In the genomic region with DNA sequence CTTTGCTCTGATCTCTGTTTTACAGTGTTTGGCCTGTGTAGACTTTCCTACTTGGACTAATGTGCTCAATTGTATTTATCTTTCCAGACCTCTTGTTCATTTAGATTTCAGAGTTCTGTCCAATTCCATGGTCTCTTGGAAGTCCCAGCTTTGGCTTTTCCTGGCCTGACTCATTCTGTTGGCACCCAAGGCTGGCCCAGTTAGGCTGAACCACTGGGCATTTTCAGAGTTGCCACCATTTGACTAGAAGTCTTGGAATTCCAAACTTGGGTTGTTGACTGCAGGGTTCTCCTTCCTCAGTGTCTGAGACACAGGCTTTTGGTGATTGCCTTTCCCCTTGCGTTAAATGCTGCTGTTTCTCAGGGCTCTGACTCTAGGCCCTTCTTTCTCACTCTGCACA, we compare ENCODE assay signal across 23 cellular contexts. TPM values are rescaled to one million over a fixed set of nuclear protein-coding genes. Genes with fewer than 3 reads are reported as not detected.
DNase-seq lines count a peak whose midpoint lies in the region; FAIRE-seq and TF ChIP-seq lines count a peak whose summit lies in the region.
"Had no signal": no experiment of that assay in that cellular context is flagged by ENCODE, and none has a peak within 500 bp of the region (broad histone marks: within the 10 kb centered on the region; RNA-seq: fewer than 3 reads in every experiment).

No MANE protein-coding gene starts in this region.

- no peaks in the 10 kb centered on the region for H3K9me3 ChIP-seq in parathyroid adenoma (ENCODE audit: control insufficient read depth, low read length)
- H3K9me3 ChIP-seq: colonic mucosa, prostate gland, suprapubic skin had no signal

- H3K27ac Mint-ChIP-seq in activated T-helper 1 cell treated with anti-CD3 and anti-CD28 coated beads, Interleukin-12 subunit alpha, Interleukin-12 subunit beta, Interleukin-2, Interleukin-4 antibody, amounts not matched to agents 30 ng/mL and 10 ng/mL and 1 ng/mL, durations not matched to agents 14 hours and 24 hours and 36 hours: no peak overlapping the region
- H3K27ac Mint-ChIP-seq in progenitor cell of endocrine pancreas: no peak overlapping the region
- H3K27ac Mint-ChIP-seq: activated naive CD8-positive, alpha-beta T cell treated with anti-CD3 and anti-CD28 coated beads, Interleukin-2, amount 10 ng/mL, durations not matched to agents 7 days and 5 days; activated T-helper 2 cell treated with anti-CD3 and anti-CD28 coated beads, Interferon-gamma antibody, Interleukin-2, Interleukin-4, amounts not matched to agents 10 μg/mL and 5 μg/mL and 100 μg/mL, durations not matched to agents 14 hours and 24 hours and 36 hours; effector memory CD8-positive, alpha-beta T cell; natural killer cell treated with Interleukin-12 subunit alpha and Interleukin-12 subunit beta and Interleukin-15 and Interleukin-18, amount 100 ng/mL, for 72 hours had no signal

- TF ChIP-seq POLR2A in GM12891 (IDR thresholded peaks at IDR 0.05; ENCODE audit: low read depth, low read length): no peak

- peaks cover 11% of the 10 kb centered on the region for H3K27me3 Mint-ChIP-seq in activated T-helper 1 cell treated with anti-CD3 and anti-CD28 coated beads, Interleukin-12 subunit alpha, Interleukin-12 subunit beta, Interleukin-2, Interleukin-4 antibody, amounts not matched to agents 30 ng/mL and 10 ng/mL and 1 ng/mL, durations not matched to agents 14 hours and 24 hours and 36 hours (ENCODE audit: insufficient read depth)
- H3K27me3 Mint-ChIP-seq in progenitor cell of endocrine pancreas: peaks cover 9% of the 10 kb centered on the region

- TF ChIP-seq CTCF in epithelial cell of proximal tubule (conservative IDR thresholded peaks at IDR 0.05; ENCODE audit: low read depth, low read length) (no peak), parathyroid adenoma (IDR thresholded peaks at IDR 0.05) (no peak), progenitor cell of endocrine pancreas (IDR thresholded peaks at IDR 0.05; ENCODE audit: unreplicated experiment) (no peak)

- no peaks in the 10 kb centered on the region for H3K36me3 ChIP-seq in parathyroid adenoma (ENCODE audit: control insufficient read depth, insufficient read depth, low read length)
- H3K36me3 ChIP-seq: colonic mucosa, prostate gland, suprapubic skin had no signal

- H3K9ac ChIP-seq in parathyroid adenoma: no peak overlapping the region

- H3K4me3 ChIP-seq in epithelial cell of proximal tubule (ENCODE audit: low read depth, low read length): no peak overlapping the region
- no peak overlapping the region for H3K4me3 ChIP-seq in parathyroid adenoma (ENCODE audit: low read depth, low read length)
- H3K4me3 ChIP-seq: colonic mucosa, prostate gland, suprapubic skin had no signal

- intact Hi-C loops in activated T-helper 1 cell treated with anti-CD3 and anti-CD28 coated beads, Interleukin-12 subunit alpha, Interleukin-12 subunit beta, Interleukin-2, Interleukin-4 antibody, amounts not matched to agents 30 ng/mL and 10 ng/mL and 1 ng/mL, durations not matched to agents 14 hours and 24 hours and 36 hours (cut with micrococcal nuclease): no loop called here

- no peaks in the 10 kb centered on the region for H3K36me3 Mint-ChIP-seq in activated T-helper 1 cell treated with anti-CD3 and anti-CD28 coated beads, Interleukin-12 subunit alpha, Interleukin-12 subunit beta, Interleukin-2, Interleukin-4 antibody, amounts not matched to agents 30 ng/mL and 10 ng/mL and 1 ng/mL, durations not matched to agents 14 hours and 24 hours and 36 hours (ENCODE audit: low read depth)
- no peaks in the 10 kb centered on the region for H3K36me3 Mint-ChIP-seq in progenitor cell of endocrine pancreas (ENCODE audit: insufficient read depth)
- H3K36me3 Mint-ChIP-seq: activated naive CD8-positive, alpha-beta T cell treated with anti-CD3 and anti-CD28 coated beads, Interleukin-2, amount 10 ng/mL, durations not matched to agents 7 days and 5 days; natural killer cell treated with Interleukin-12 subunit alpha and Interleukin-12 subunit beta and Interleukin-15 and Interleukin-18, amount 100 ng/mL, for 72 hours had no signal

- DNase-seq in Daoy (ENCODE audit: low read depth) (peak; percentile 50), M059J (ENCODE audit: low read depth) (peak; percentile 84), epithelial cell of proximal tubule (ENCODE audit: low read depth) (peak; percentile 25), ureter (ENCODE audit: low spot score) (no peak), GM12891 (ENCODE audit: insufficient read length, low spot score) (no peak), progenitor cell of endocrine pancreas (ENCODE audit: low spot score, unreplicated experiment) (no peak)
- no peak for DNase-seq in activated T-helper 1 cell treated with anti-CD3 and anti-CD28 coated beads, Interleukin-12 subunit alpha, Interleukin-12 subunit beta, Interleukin-2, Interleukin-4 antibody, amounts not matched to agents 30 ng/mL and 10 ng/mL and 1 ng/mL, durations not matched to agents 14 hours and 24 hours and 36 hours (ENCODE audit: low spot score)
- DNase-seq: activated CD8-positive, alpha-beta memory T cell treated with anti-CD3 and anti-CD28 coated beads, Interleukin-2, amount 50 U/mL, for 4 hours; activated naive CD8-positive, alpha-beta T cell treated with anti-CD3 and anti-CD28 coated beads, Interleukin-2, amount 10 ng/mL, durations not matched to agents 7 days and 5 days; colonic mucosa; effector memory CD8-positive, alpha-beta T cell; GOT3; NCI-H1417 treated with DMSO at 0.1 percent for 48 hours; NCI-H2107; NCI-H510A treated with DMSO at 0.1 percent for 48 hours; stimulated activated CD4-positive, alpha-beta T cell treated with anti-CD3 and anti-CD28 coated beads, Interleukin-1b, Interleukin-23, amount 100 ng/mL, for 48 hours had no signal

- no peak overlapping the region for H3K4me3 Mint-ChIP-seq in activated T-helper 1 cell treated with anti-CD3 and anti-CD28 coated beads, Interleukin-12 subunit alpha, Interleukin-12 subunit beta, Interleukin-2, Interleukin-4 antibody, amounts not matched to agents 30 ng/mL and 10 ng/mL and 1 ng/mL, durations not matched to agents 14 hours and 24 hours and 36 hours
- no peak overlapping the region for H3K4me3 Mint-ChIP-seq in progenitor cell of endocrine pancreas (ENCODE audit: low read depth)
- H3K4me3 Mint-ChIP-seq: activated naive CD8-positive, alpha-beta T cell treated with anti-CD3 and anti-CD28 coated beads, Interleukin-2, amount 10 ng/mL, durations not matched to agents 7 days and 5 days; effector memory CD8-positive, alpha-beta T cell; natural killer cell treated with Interleukin-12 subunit alpha and Interleukin-12 subunit beta and Interleukin-15 and Interleukin-18, amount 100 ng/mL, for 72 hours had no signal

- no peaks in the 10 kb centered on the region for H3K79me2 ChIP-seq in parathyroid adenoma

- H3K27me3 ChIP-seq in parathyroid adenoma (ENCODE audit: control insufficient read depth, insufficient read depth, low read length): no peaks in the 10 kb centered on the region
- H3K27me3 ChIP-seq: colonic mucosa, suprapubic skin had no signal

- no peak overlapping the region for H3K4me2 ChIP-seq in parathyroid adenoma (ENCODE audit: low read length)

- no peak overlapping the region for H3K27ac ChIP-seq in parathyroid adenoma
- H3K27ac ChIP-seq: colonic mucosa, prostate gland, suprapubic skin had no signal

- no peaks in the 10 kb centered on the region for H3K9me3 Mint-ChIP-seq in activated T-helper 1 cell treated with anti-CD3 and anti-CD28 coated beads, Interleukin-12 subunit alpha, Interleukin-12 subunit beta, Interleukin-2, Interleukin-4 antibody, amounts not matched to agents 30 ng/mL and 10 ng/mL and 1 ng/mL, durations not matched to agents 14 hours and 24 hours and 36 hours
- peaks cover 4% of the 10 kb centered on the region for H3K9me3 Mint-ChIP-seq in progenitor cell of endocrine pancreas (ENCODE audit: low read depth)
- H3K9me3 Mint-ChIP-seq: activated T-helper 2 cell treated with anti-CD3 and anti-CD28 coated beads, Interferon-gamma antibody, Interleukin-2, Interleukin-4, amounts not matched to agents 10 μg/mL and 5 μg/mL and 100 μg/mL, durations not matched to agents 14 hours and 24 hours and 36 hours; effector memory CD8-positive, alpha-beta T cell; natural killer cell treated with Interleukin-12 subunit alpha and Interleukin-12 subunit beta and Interleukin-15 and Interleukin-18, amount 100 ng/mL, for 72 hours had no signal

- no peaks in the 10 kb centered on the region for H3K4me1 ChIP-seq in parathyroid adenoma
- H3K4me1 ChIP-seq: colonic mucosa, prostate gland had no signal

- peak overlapping the region; percentile 23 for H2AFZ ChIP-seq in parathyroid adenoma

- FAIRE-seq in GM12891 (lab: Jason Lieb, UNC): no peak
- FAIRE-seq: GM12892 had no signal

- no peaks in the 10 kb centered on the region for H3K4me1 Mint-ChIP-seq in activated T-helper 1 cell treated with anti-CD3 and anti-CD28 coated beads, Interleukin-12 subunit alpha, Interleukin-12 subunit beta, Interleukin-2, Interleukin-4 antibody, amounts not matched to agents 30 ng/mL and 10 ng/mL and 1 ng/mL, durations not matched to agents 14 hours and 24 hours and 36 hours (ENCODE audit: low read depth)
- no peaks in the 10 kb centered on the region for H3K4me1 Mint-ChIP-seq in progenitor cell of endocrine pancreas (ENCODE audit: low read depth)
- H3K4me1 Mint-ChIP-seq: activated naive CD8-positive, alpha-beta T cell treated with anti-CD3 and anti-CD28 coated beads, Interleukin-2, amount 10 ng/mL, durations not matched to agents 7 days and 5 days had no signal

TF ChIP-seq in GM12891, 5 proteins besides CTCF, POLR2A, EP300 and RAD21:
- TF ChIP-seq POU2F2 (IDR thresholded peaks at IDR 0.05; ENCODE audit: low read depth, low read length) (no peak), POLR2AphosphoS5 (IDR thresholded peaks at IDR 0.05; ENCODE audit: low read depth, low read length) (no peak), SPI1 (IDR thresholded peaks at IDR 0.05; ENCODE audit: low read depth, low read length) (no peak), TAF1 (IDR thresholded peaks at IDR 0.05; ENCODE audit: low read depth, low read length) (no peak), PAX5 (IDR thresholded peaks at IDR 0.05; ENCODE audit: insufficient read depth, low read length, severe bottlenecking) (no peak)

RNA-seq across cellular contexts. Expression of a gene that starts 8.8 kb away (rescaled TPM):
- not detected in 2 replicates for total RNA-seq in Daoy (2014; rRNA removed; shearing (Covaris generic))
- total RNA-seq in M059J (2014; rRNA removed; shearing (Covaris generic)): 0.05 TPM in 2 replicates
- not detected in 2 replicates for total RNA-seq in epithelial cell of proximal tubule
- not detected for total RNA-seq in ureter
- not detected for polyA plus RNA-seq in GM12891 (2012; ENCODE audit: low read depth, missing spikeins)
- total RNA-seq in activated T-helper 1 cell treated with anti-CD3 and anti-CD28 coated beads, Interleukin-12 subunit alpha, Interleukin-12 subunit beta, Interleukin-2, Interleukin-4 antibody, amounts not matched to agents 30 ng/mL and 10 ng/mL and 1 ng/mL, durations not matched to agents 14 hours and 24 hours and 36 hours: not detected in 2 replicates
- total RNA-seq in progenitor cell of endocrine pancreas: not detected in 2 replicates
- total RNA-seq: activated naive CD8-positive, alpha-beta T cell treated with anti-CD3 and anti-CD28 coated beads, Interleukin-2, amount 10 ng/mL, durations not matched to agents 7 days and 5 days; activated T-helper 2 cell treated with anti-CD3 and anti-CD28 coated beads, Interferon-gamma antibody, Interleukin-2, Interleukin-4, amounts not matched to agents 10 μg/mL and 5 μg/mL and 100 μg/mL, durations not matched to agents 14 hours and 24 hours and 36 hours; colonic mucosa; fibroblast of lung; natural killer cell treated with Interleukin-12 subunit alpha and Interleukin-12 subunit beta and Interleukin-15 and Interleukin-18, amount 100 ng/mL, for 72 hours; suprapubic skin had no signal
- polyA plus RNA-seq: fibroblast of lung had no signal

Comparison
In these comparisons a context has a peak if more than half of its experiments do, and no peak if none do; other contexts are left out.
1. DNase-seq: peak in Daoy (single experiment), M059J (single experiment) and epithelial cell of proximal tubule (single experiment); none in ureter (single experiment), GM12891 (single experiment), activated T-helper 1 cell treated with anti-CD3 and anti-CD28 coated beads, Interleukin-12 subunit alpha, Interleukin-12 subunit beta, Interleukin-2, Interleukin-4 antibody, amounts not matched to agents 30 ng/mL and 10 ng/mL and 1 ng/mL, durations not matched to agents 14 hours and 24 hours and 36 hours (single experiment) and progenitor cell of endocrine pancreas (single experiment).